Comparison of ENCODE assay signal across 20 cellular contexts in genomic region chrX:130245441-130245840, GRCh38. TPM values are rescaled to one million over a fixed set of nuclear protein-coding genes. Genes with fewer than 3 reads are reported as not detected.
DNase-seq lines count a peak whose midpoint lies in the region; FAIRE-seq and TF ChIP-seq lines count a peak whose summit lies in the region.
"Had no signal": no experiment of that assay in that cellular context is flagged by ENCODE, and none has a peak within 500 bp of the region (broad histone marks: within the 10 kb centered on the region; RNA-seq: fewer than 3 reads in every experiment).

No MANE protein-coding gene starts in this region.

- TF ChIP-seq CTCF in AG10803 (conservative IDR thresholded peaks at IDR 0.05; ENCODE audit: low read length) (no peak), thyroid gland (IDR thresholded peaks at IDR 0.05) (no peak), ovary (IDR thresholded peaks at IDR 0.05) (no peak)

- H3K27me3 ChIP-seq in thyroid gland (no peaks in the 10 kb centered on the region), ovary (no peaks in the 10 kb centered on the region), mesendoderm (ENCODE audit: insufficient read depth, low read length, poor library complexity) (no peaks in the 10 kb centered on the region)
- H3K27me3 ChIP-seq: gastroesophageal sphincter, uterus had no signal

- peak; percentile 62 for FAIRE-seq in RCC 7860 (lab: Jason Lieb, UNC)

- H3K18ac ChIP-seq in mesendoderm (ENCODE audit: low read length): no peak overlapping the region

- H3K27ac ChIP-seq in thyroid gland (no peak overlapping the region), ovary (no peak overlapping the region), mesendoderm (ENCODE audit: low read depth, low read length) (no peak overlapping the region)
- H3K27ac ChIP-seq: BLaER1 treated with 17β-estradiol and CSF1 and Interleukin-3, amounts not matched to agents 10 nM and 100 nM; gastroesophageal sphincter; parathyroid adenoma; uterus had no signal

- DNase-seq in AG10803 (ENCODE audit: low read depth) (peak; percentile 82), RCC 7860 (ENCODE audit: low spot score) (no peak), epidermal melanocyte (ENCODE audit: insufficient read length, low spot score) (peak; percentile 22), myocyte (ENCODE audit: low read depth) (peak; percentile 58), thyroid gland (no peak), ovary (no peak), mesendoderm (no peak), T-helper 2 cell (no peak)
- DNase-seq: activated CD4-positive, CD25-positive, alpha-beta regulatory T cell; activated naive CD8-positive, alpha-beta T cell treated with anti-CD3 and anti-CD28 coated beads for 36 hours; caudate nucleus; left ventricle myocardium superior; NCI-H1694; PC-3; stimulated activated CD4-positive, alpha-beta T cell treated with anti-CD3 and anti-CD28 coated beads, Interleukin-2, amount 100 ng/mL, for 48 hours; substantia nigra; uterus had no signal

- H2BK120ac ChIP-seq in mesendoderm (ENCODE audit: low read depth, low read length): no peak overlapping the region

- H4K5ac ChIP-seq in mesendoderm (ENCODE audit: low read length): no peak overlapping the region

- H3K36me3 ChIP-seq in thyroid gland: peaks cover 0 to 6% of the 10 kb centered on the region in 2 donors
- no peaks in the 10 kb centered on the region for H3K36me3 ChIP-seq in ovary
- no peaks in the 10 kb centered on the region for H3K36me3 ChIP-seq in mesendoderm (ENCODE audit: control insufficient read depth, insufficient read depth, low read length)
- H3K36me3 ChIP-seq: uterus had no signal

- no peaks in the 10 kb centered on the region for H3K9me3 ChIP-seq in thyroid gland
- no peaks in the 10 kb centered on the region for H3K9me3 ChIP-seq in ovary
- H3K9me3 ChIP-seq: BLaER1 treated with 17β-estradiol and CSF1 and Interleukin-3, amounts not matched to agents 10 nM and 100 nM; gastroesophageal sphincter; uterus had no signal

- H3K4me1 ChIP-seq in thyroid gland (no peaks in the 10 kb centered on the region), ovary (ENCODE audit: insufficient read depth) (no peaks in the 10 kb centered on the region), mesendoderm (ENCODE audit: control insufficient read depth, low read depth, low read length) (no peaks in the 10 kb centered on the region)
- H3K4me1 ChIP-seq: BLaER1 treated with 17β-estradiol and CSF1 and Interleukin-3, amounts not matched to agents 10 nM and 100 nM; gastroesophageal sphincter; parathyroid adenoma; uterus had no signal

- H3K4ac ChIP-seq in mesendoderm (ENCODE audit: low read depth, low read length): no peak overlapping the region

- H3K79me1 ChIP-seq in mesendoderm (ENCODE audit: low read length): peaks cover 2% of the 10 kb centered on the region

- H3K56ac ChIP-seq in mesendoderm (ENCODE audit: low read length): no peak overlapping the region

- no peak for TF ChIP-seq EP300 in ovary (IDR thresholded peaks at IDR 0.05)

- H4K8ac ChIP-seq in mesendoderm (ENCODE audit: low read depth, low read length): no peak overlapping the region

- H3K4me3 ChIP-seq in AG10803 (ENCODE audit: low read length): no peak overlapping the region
- H3K4me3 ChIP-seq in thyroid gland (replicated peaks in 1 of 3): no peak overlapping the region
- H3K4me3 ChIP-seq in ovary: no peak overlapping the region
- H3K4me3 ChIP-seq in mesendoderm (ENCODE audit: low read length): no peak overlapping the region
- H3K4me3 ChIP-seq: BLaER1 treated with 17β-estradiol and CSF1 and Interleukin-3, amounts not matched to agents 10 nM and 100 nM; gastroesophageal sphincter; uterus had no signal

- no peak overlapping the region for H3K4me2 ChIP-seq in mesendoderm (ENCODE audit: low read length)
- H3K4me2 ChIP-seq: BLaER1 treated with 17β-estradiol and CSF1 and Interleukin-3, amounts not matched to agents 10 nM and 100 nM had no signal

- H2AK5ac ChIP-seq in mesendoderm (ENCODE audit: low read length): no peak overlapping the region

- intact Hi-C loops in thyroid gland (cut with DNase I): no loop called here
- intact Hi-C loops in ovary (cut with DNase I): no loop called here

- no peak overlapping the region for H2BK15ac ChIP-seq in mesendoderm (replicated peaks; ENCODE audit: low read depth)

- no peak overlapping the region for H2BK5ac ChIP-seq in mesendoderm (ENCODE audit: low read length)

- no peaks in the 10 kb centered on the region for H3K79me2 ChIP-seq in mesendoderm (ENCODE audit: control insufficient read depth, insufficient read depth, low read length)
- H3K79me2 ChIP-seq: parathyroid adenoma had no signal

- TF ChIP-seq POLR2A in thyroid gland (IDR thresholded peaks at IDR 0.05) (no peak), ovary (IDR thresholded peaks at IDR 0.05) (no peak)

- H3K9ac ChIP-seq in mesendoderm (ENCODE audit: low read length): no peak overlapping the region
- H3K9ac ChIP-seq: BLaER1 treated with 17β-estradiol and CSF1 and Interleukin-3, amounts not matched to agents 10 nM and 100 nM; parathyroid adenoma had no signal

- H3K23ac ChIP-seq in mesendoderm (ENCODE audit: low read length): no peak overlapping the region

RNA-seq across cellular contexts. Expression of gene ZNF280C, which starts 23.3 kb away (rescaled TPM):
- total RNA-seq in myocyte (8.7 and 10.1 TPM in 2 replicates), thyroid gland (1 to 10 TPM; 4.8 to 7.8 (median 6.8) TPM), ovary (1 to 10 TPM; 2.3 to 8.0 (median 4.9) TPM)
- 1.2 TPM for polyA plus RNA-seq in myocyte (2012)
- 1 to 10 TPM; 2.0 to 2.9 TPM for polyA plus RNA-seq in ovary
- polyA plus RNA-seq in mesendoderm (2013, experiment 1 of 2): 11.9 TPM
- 12.3 TPM for polyA plus RNA-seq in mesendoderm (2013, experiment 2 of 2)

Comparison
In these comparisons a context has a peak if more than half of its experiments do, and no peak if none do; other contexts are left out.
1. DNase-seq: peak in AG10803 (single experiment), epidermal melanocyte (single experiment) and myocyte (single experiment); none in RCC 7860 (single experiment), thyroid gland (0 of 2), ovary (0 of 5), mesendoderm (single experiment) and T-helper 2 cell (0 of 5).